ENCODE assay signal across 15 cellular contexts in genomic region chr17:61753696-61754095, GRCh38.
DNase-seq lines count a peak whose midpoint lies in the region; ATAC-seq and TF ChIP-seq lines count a peak whose summit lies in the region.
"Had no signal": no experiment of that assay in that cellular context is flagged by ENCODE, and none has a peak within 500 bp of the region (broad histone marks: within the 10 kb centered on the region; RNA-seq: fewer than 3 reads in every experiment).

No MANE protein-coding gene starts in this region.

- TF ChIP-seq CTCF in neural crest cell (conservative IDR thresholded peaks at IDR 0.05), result no peak
- TF ChIP-seq CTCF in upper lobe of left lung (IDR thresholded peaks at IDR 0.05), result no peak
- no peak for TF ChIP-seq CTCF in stomach (IDR thresholded peaks at IDR 0.05)

- H3K36me3 ChIP-seq in SK-N-MC (ENCODE audit: insufficient read depth, low read length) (peaks cover 9% of the 10 kb centered on the region), upper lobe of left lung (no peaks in the 10 kb centered on the region), stomach (no peaks in the 10 kb centered on the region)

- no peaks in the 10 kb centered on the region for H3K27me3 Mint-ChIP-seq in neural crest cell (ENCODE audit: low read depth)
- H3K27me3 Mint-ChIP-seq: B cell; CD4-positive, alpha-beta T cell had no signal

- H3K4me3 ChIP-seq in SK-N-MC (no peak overlapping the region), upper lobe of left lung (no peak overlapping the region), stomach (no peak overlapping the region)
- H3K4me3 ChIP-seq: BLaER1 treated with 17β-estradiol and CSF1 and Interleukin-3, amounts not matched to agents 10 nM and 100 nM had no signal

- H3K9me3 Mint-ChIP-seq in neural crest cell, result no peaks in the 10 kb centered on the region
- H3K9me3 Mint-ChIP-seq: CD4-positive, alpha-beta T cell; CD8-positive, alpha-beta T cell had no signal

- peak overlapping the region; percentile 60 for H3K27ac Mint-ChIP-seq in neural crest cell (ENCODE audit: unreplicated experiment)
- H3K27ac Mint-ChIP-seq: B cell; CD4-positive, alpha-beta T cell; CD8-positive, alpha-beta T cell had no signal

- ATAC-seq in upper lobe of left lung (ENCODE audit: low FRiP score in 2 of 2), result no peak
- ATAC-seq: CD8-positive, alpha-beta T cell had no signal

- peaks cover 26% of the 10 kb centered on the region for H3K36me3 Mint-ChIP-seq in neural crest cell (ENCODE audit: low read depth)
- H3K36me3 Mint-ChIP-seq: CD8-positive, alpha-beta T cell had no signal

- no peaks in the 10 kb centered on the region for H3K4me1 Mint-ChIP-seq in neural crest cell

- 0 out of 2 replicates have a peak, but pooled peaks cover 5% of the 10 kb centered on the region for H3K9me3 ChIP-seq in SK-N-MC (ENCODE audit: low read depth, low read length)
- H3K9me3 ChIP-seq in upper lobe of left lung, result no peaks in the 10 kb centered on the region
- H3K9me3 ChIP-seq in stomach, result no peaks in the 10 kb centered on the region

- H3K27me3 ChIP-seq in upper lobe of left lung (no peaks in the 10 kb centered on the region), stomach (no peaks in the 10 kb centered on the region)
- H3K27me3 ChIP-seq: BLaER1 treated with 17β-estradiol and CSF1 and Interleukin-3, amounts not matched to agents 10 nM and 100 nM had no signal

- H3K4me3 Mint-ChIP-seq in neural crest cell, result no peak overlapping the region
- H3K4me3 Mint-ChIP-seq: B cell; CD4-positive, alpha-beta T cell; CD8-positive, alpha-beta T cell had no signal

- H3K9ac ChIP-seq in SK-N-MC (ENCODE audit: insufficient read length), result no peak overlapping the region
- H3K9ac ChIP-seq: BLaER1 treated with 17β-estradiol and CSF1 and Interleukin-3, amounts not matched to agents 10 nM and 100 nM had no signal

- no peaks in the 10 kb centered on the region for H3K4me1 ChIP-seq in upper lobe of left lung
- no peaks in the 10 kb centered on the region for H3K4me1 ChIP-seq in stomach
- H3K4me1 ChIP-seq: BLaER1 treated with 17β-estradiol and CSF1 and Interleukin-3, amounts not matched to agents 10 nM and 100 nM; Caco-2 had no signal

- no peak for TF ChIP-seq POLR2A in upper lobe of left lung (IDR thresholded peaks at IDR 0.05)
- no peak for TF ChIP-seq POLR2A in stomach (IDR thresholded peaks at IDR 0.05)

- H3K27ac ChIP-seq in SK-N-MC, result peak overlapping the region; percentile 76; the same call in 1 of the 2 replicates
- no peak overlapping the region for H3K27ac ChIP-seq in upper lobe of left lung
- H3K27ac ChIP-seq in stomach, result no peak overlapping the region
- H3K27ac ChIP-seq: BLaER1 treated with 17β-estradiol and CSF1 and Interleukin-3, amounts not matched to agents 10 nM and 100 nM; C4-2B had no signal

- 100% methylated on average over 1 of the region's 1 CpG for WGBS in upper lobe of left lung, 2 donors
- 92 to 100% (median 95%) methylated on average over 1 of the region's 1 CpG for WGBS in stomach, 5 donors

- intact Hi-C loops in stomach (cut with DNase I; ENCODE audit: low total_unique reads), result no loop called here

- TF ChIP-seq EP300 in upper lobe of left lung (IDR thresholded peaks at IDR 0.05) (no peak), stomach (IDR thresholded peaks at IDR 0.05) (no peak)

- DNase-seq in SK-N-MC (ENCODE audit: low read depth, low spot score), result no peak
- no peak for DNase-seq in neural crest cell (ENCODE audit: low read depth, low spot score)
- DNase-seq in upper lobe of left lung, result no peak
- no peak for DNase-seq in stomach
- no peak for DNase-seq in SW 1271 (lab: John Stamatoyannopoulos, UW)
- DNase-seq: 8988T; Caco-2; Calu3; CD4-positive, alpha-beta T cell; CD8-positive, alpha-beta T cell; DMS79 treated with DMSO at 0.1 percent for 48 hours; GF-D8 had no signal
